ENCODE assay signal across 13 cellular contexts in genomic region chr1:109929588-109930251, GRCh38. TPM values are rescaled to one million over a fixed set of nuclear protein-coding genes. Genes with fewer than 3 reads are reported as not detected.
DNase-seq lines count a peak whose midpoint lies in the region; ATAC-seq and TF ChIP-seq lines count a peak whose summit lies in the region.
"Had no signal": no experiment of that assay in that cellular context is flagged by ENCODE, and none has a peak within 500 bp of the region (broad histone marks: within the 10 kb centered on the region; RNA-seq: fewer than 3 reads in every experiment).

No MANE protein-coding gene starts in this region.

- no peak for TF ChIP-seq RAD21 in IMR-90 (IDR thresholded peaks at IDR 0.05; ENCODE audit: low read length)

- dilution Hi-C loops in IMR-90 (cut with HindIII; ENCODE audit: low sequenced_read_pairs, unreplicated experiment): no loop called here
- dilution Hi-C loops in mammary epithelial cell (cut with HindIII; ENCODE audit: low sequenced_read_pairs): loop anchor here (5.0 kb wide), 1 partner anchor 93 kb away; no protein-coding TSS in a partner anchor

- intact Hi-C loops in IMR-90 (cut with micrococcal nuclease) (loop anchor here (5.0 kb wide), 1 partner anchor 53 kb away; the partner anchor contains the start of gene AHCYL1), mammary epithelial cell (cut with micrococcal nuclease) (loop anchor here (2.0 to 5.0 kb wide), 2 partner anchors 33 to 51 kb away; no protein-coding TSS in a partner anchor), CD14-positive monocyte (cut with micrococcal nuclease) (no loop called here)

- H3K4me1 ChIP-seq in IMR-90 (ENCODE audit: control insufficient read depth, insufficient read depth, low read length): peaks cover 23% of the 10 kb centered on the region
- peaks cover 49% of the 10 kb centered on the region for H3K4me1 ChIP-seq in mammary epithelial cell (ENCODE audit: insufficient read depth, low read length)
- H3K4me1 ChIP-seq in subcutaneous abdominal adipose tissue (ENCODE audit: control insufficient read depth in 5 of 5, insufficient read depth in 5 of 5, low read length in 5 of 5): peaks cover 34 to 73% (median 65%) of the 10 kb centered on the region in 5 donors

- peaks cover 4 to 36% of the 10 kb centered on the region in 2 experiments; a peak in 3 of 4 replicates for H3K79me1 ChIP-seq in IMR-90 (ENCODE audit: low read depth in 1 of 2, low read length in 2 of 2)

- H3K36me3 ChIP-seq in IMR-90 (ENCODE audit: control insufficient read depth, insufficient read depth, low read length): peaks cover 50% of the 10 kb centered on the region
- no peaks in the 10 kb centered on the region for H3K36me3 ChIP-seq in mammary epithelial cell (ENCODE audit: insufficient read depth, low read length)
- H3K36me3 ChIP-seq in subcutaneous abdominal adipose tissue (ENCODE audit: control insufficient read depth in 5 of 5, insufficient read depth in 5 of 5, low read length in 5 of 5): peaks cover 4 to 58% (median 43%) of the 10 kb centered on the region in 5 donors

- POLR2A ChIA-PET in IMR-90 (lab: Charles Lee; ENCODE audit: unreplicated experiment): no interaction called here

- H3K56ac ChIP-seq in IMR-90 (ENCODE audit: extremely low read depth, insufficient read depth, low read length): no peak overlapping the region

- H3K4me3 Mint-ChIP-seq in nephron: no peak overlapping the region
- no peak overlapping the region for H3K4me3 Mint-ChIP-seq in CD14-positive monocyte
- H3K4me3 Mint-ChIP-seq: activated CD4-positive, alpha-beta T cell treated with anti-CD3 and anti-CD28 coated beads for 36 hours had no signal

- H2BK5ac ChIP-seq in IMR-90 (ENCODE audit: low read depth, low read length, poor library complexity, severe bottlenecking): no peak overlapping the region

- no peak overlapping the region for H4K5ac ChIP-seq in IMR-90 (ENCODE audit: low read depth, low read length)

- H3K14ac ChIP-seq in IMR-90 (replicated peaks; ENCODE audit: low read depth, low read length): no peak overlapping the region

- no peak overlapping the region for H2BK20ac ChIP-seq in IMR-90 (ENCODE audit: low read depth, low read length)

- no peak overlapping the region for H3K4me3 ChIP-seq in IMR-90 (ENCODE audit: insufficient read depth, low read depth, low read length)
- H3K4me3 ChIP-seq in mammary epithelial cell (replicated peaks in 1 of 3; ENCODE audit: insufficient read depth in 1 of 3, low read depth in 2 of 3, low read length in 3 of 3): no peak overlapping the region
- H3K4me3 ChIP-seq in subcutaneous abdominal adipose tissue (ENCODE audit: low read depth in 1 of 5, low read length in 5 of 5): no peak overlapping the region

- H3K27ac ChIP-seq in IMR-90 (ENCODE audit: insufficient read depth, low read length): 0 out of 2 replicates have a peak overlapping the region, but pooled peaks have one; percentile 4
- H3K27ac ChIP-seq in mammary epithelial cell (ENCODE audit: insufficient read depth, low read depth, low read length): no peak overlapping the region
- H3K27ac ChIP-seq in subcutaneous abdominal adipose tissue (ENCODE audit: low read depth, low read length): peak overlapping the region; percentile 88

- H4K91ac ChIP-seq in IMR-90 (ENCODE audit: insufficient read depth, low read depth, low read length): no peak overlapping the region

- DNase-seq in IMR-90 (no peak), mammary epithelial cell (no peak), DMS153 (lab: John Stamatoyannopoulos, UW) (no peak), CD14-positive monocyte (ENCODE audit: low spot score) (no peak), NCI-H2107 treated with DMSO at 0.1 percent for 48 hours (lab: John Stamatoyannopoulos, UW; ENCODE audit: unreplicated experiment) (no peak)
- DNase-seq: activated CD4-positive, alpha-beta T cell treated with anti-CD3 and anti-CD28 coated beads for 36 hours; NCI-H1092 treated with DMSO at 0.1 percent for 48 hours; NCI-H345; T-helper 1 cell had no signal

- H2AK5ac ChIP-seq in IMR-90 (ENCODE audit: low read depth, low read length): peak overlapping the region; percentile 44; the same call in 1 of the 2 replicates

- H2BK15ac ChIP-seq in IMR-90 (ENCODE audit: low read depth, low read length): no peak overlapping the region

- H3K9ac ChIP-seq in IMR-90 (ENCODE audit: low read depth, low read length): no peak overlapping the region
- no peak overlapping the region for H3K9ac ChIP-seq in mammary epithelial cell (ENCODE audit: insufficient read depth, low read length)
- peak overlapping the region in 3 of 5 donors; percentile 15 to 49 (median 38) for H3K9ac ChIP-seq in subcutaneous abdominal adipose tissue (ENCODE audit: low read length in 5 of 5)

- in situ Hi-C loops in IMR-90 (cut with MboI; ENCODE audit: low sequenced_read_pairs) (no loop called here), mammary epithelial cell (cut with MboI; ENCODE audit: low sequenced_read_pairs in 2 of 2) (no loop called here)

- peak overlapping the region; percentile 51 to 98 (median 95) for H3K27ac Mint-ChIP-seq in nephron
- H3K27ac Mint-ChIP-seq in CD14-positive monocyte: peak overlapping the region in 1 of 7 donors; percentile 46
- H3K27ac Mint-ChIP-seq: activated CD4-positive, alpha-beta T cell treated with anti-CD3 and anti-CD28 coated beads for 36 hours had no signal

- no peaks in the 10 kb centered on the region for H3K9me3 ChIP-seq in IMR-90 (ENCODE audit: control insufficient read depth, insufficient read depth, low read length)
- no peaks in the 10 kb centered on the region for H3K9me3 ChIP-seq in mammary epithelial cell (replicated peaks; ENCODE audit: insufficient read depth, low read length)
- no peaks in the 10 kb centered on the region for H3K9me3 ChIP-seq in subcutaneous abdominal adipose tissue (ENCODE audit: control insufficient read depth in 5 of 5, low read length in 5 of 5)

- H3K36me3 Mint-ChIP-seq in nephron (ENCODE audit: low read depth) (peaks cover 26% of the 10 kb centered on the region), CD14-positive monocyte (no peaks in the 10 kb centered on the region)

- TF ChIP-seq POLR2A in IMR-90 (IDR thresholded peaks at IDR 0.05; ENCODE audit: low read depth, low read length): no peak

- H3K79me2 ChIP-seq in mammary epithelial cell (ENCODE audit: insufficient read depth, low read length): no peaks in the 10 kb centered on the region

- peaks cover 17% of the 10 kb centered on the region for H3K9me1 ChIP-seq in IMR-90 (ENCODE audit: insufficient read depth, low read length)

- no peak overlapping the region for H3K23ac ChIP-seq in IMR-90 (ENCODE audit: low read depth, low read length)

- CTCF ChIA-PET in IMR-90 (lab: Yijun Ruan, JAX): interaction anchor here (0.6 to 1.8 kb wide), 3 partner anchors 20 to 54 kb away, joined by 3 to 4 read pairs (median 3); no protein-coding TSS in a partner anchor
- CTCF ChIA-PET in mammary epithelial cell (lab: Charles Lee; ENCODE audit: low non-redundant PET): no interaction called here

- H4K20me1 ChIP-seq in IMR-90 (ENCODE audit: insufficient read depth, low read length): peaks cover 7% of the 10 kb centered on the region; the same call in 1 of the 2 replicates
- H4K20me1 ChIP-seq in mammary epithelial cell (ENCODE audit: insufficient read depth, low read length): no peaks in the 10 kb centered on the region

- H2AK9ac ChIP-seq in IMR-90 (replicated peaks; ENCODE audit: low read depth, low read length, poor library complexity): no peak overlapping the region

- H3K9me3 Mint-ChIP-seq in nephron (no peaks in the 10 kb centered on the region), CD14-positive monocyte (peaks cover 0 to 3% (median 2%) of the 10 kb centered on the region in 7 donors)

- no peak for TF ChIP-seq CTCF in IMR-90 (conservative IDR thresholded peaks at IDR 0.05; ENCODE audit: low read depth, low read length)
- no peak for TF ChIP-seq CTCF in mammary epithelial cell (conservative IDR thresholded peaks at IDR 0.05 in 1 of 2, IDR thresholded peaks at IDR 0.05 in 1 of 2; ENCODE audit: extremely low read depth in 1 of 2, insufficient read depth in 1 of 2, low read depth in 1 of 2, low read length in 2 of 2)
- no peak for TF ChIP-seq CTCF in nephron (IDR thresholded peaks at IDR 0.05; ENCODE audit: unreplicated experiment in 3 of 3)
- no peak for TF ChIP-seq CTCF in CD14-positive monocyte (IDR thresholded peaks at IDR 0.05)

- H3K18ac ChIP-seq in IMR-90 (ENCODE audit: low read depth, low read length): no peak overlapping the region

- no peak overlapping the region for H3K4ac ChIP-seq in IMR-90 (ENCODE audit: low read depth, low read length)

- H2AFZ ChIP-seq in IMR-90 (replicated peaks; ENCODE audit: low read length, poor library complexity) (no peak overlapping the region), mammary epithelial cell (ENCODE audit: low read depth, low read length) (peak overlapping the region; percentile 19)

- BruUV-seq in IMR-90 (replicated peaks; lab: Mats Ljungman, UMichigan): no TSS peak
- no TSS peak for BruUV-seq in mammary epithelial cell (replicated peaks; lab: Mats Ljungman, UMichigan)

- H2BK120ac ChIP-seq in IMR-90 (ENCODE audit: low read depth, low read length): no peak overlapping the region

- no peak overlapping the region; a peak in 1 of 4 replicates for H4K8ac ChIP-seq in IMR-90 (ENCODE audit: low read depth in 2 of 2, low read length in 2 of 2)

- no peak overlapping the region for H3K4me2 ChIP-seq in IMR-90 (ENCODE audit: low read depth, low read length)
- peak overlapping the region; percentile 62 for H3K4me2 ChIP-seq in mammary epithelial cell (ENCODE audit: insufficient read depth, low read depth, low read length)

- H3K27me3 Mint-ChIP-seq in nephron (ENCODE audit: low read depth): no peaks in the 10 kb centered on the region
- peaks cover 2 to 10% (median 9%) of the 10 kb centered on the region in 3 donors for H3K27me3 Mint-ChIP-seq in CD14-positive monocyte (ENCODE audit: low read depth in 3 of 3)
- H3K27me3 Mint-ChIP-seq: activated CD4-positive, alpha-beta T cell treated with anti-CD3 and anti-CD28 coated beads for 36 hours had no signal

- ATAC-seq in IMR-90 (ENCODE audit: low read depth) (no peak), GM21528 (IDR thresholded peaks at IDR 0.05; ENCODE audit: low FRiP score, unreplicated experiment) (no peak)
- ATAC-seq: activated CD4-positive, alpha-beta T cell treated with anti-CD3 and anti-CD28 coated beads for 36 hours; right cardiac atrium had no signal

- H3K27me3 ChIP-seq in IMR-90 (ENCODE audit: control insufficient read depth, insufficient read depth, low read length) (no peaks in the 10 kb centered on the region), mammary epithelial cell (ENCODE audit: insufficient read depth, low read length) (no peaks in the 10 kb centered on the region), subcutaneous abdominal adipose tissue (ENCODE audit: control insufficient read depth in 5 of 5, insufficient read depth in 4 of 5, low read length in 5 of 5) (peaks cover 0 to 6% (median 0%) of the 10 kb centered on the region in 5 donors)

- H3K4me1 Mint-ChIP-seq in nephron: peaks cover 50% of the 10 kb centered on the region
- peaks cover 14% of the 10 kb centered on the region for H3K4me1 Mint-ChIP-seq in CD14-positive monocyte

- no CpG with 5 or more reads among the region's 11 CpGs for whole genome bisulfite sequencing in IMR-90 (ENCODE audit: extremely low coverage in 2 of 2, insufficient read length in 1 of 2), 2 experiments
- 80% methylated on average over 4 of the region's 11 CpGs for WGBS in mammary epithelial cell (ENCODE audit: low coverage, missing lambda C conversion rate)

RNA-seq across cellular contexts. Expression of gene CSF1, which starts 19.1 kb away (rescaled TPM):
- total RNA-seq in IMR-90 (2012; rRNA removed) (9.4 and 14.3 TPM in 2 replicates), mammary epithelial cell (10 to 100 TPM in 1 of 2 donors, 1 to 10 TPM in 1; 5.6 to 29.5 TPM)
- polyA plus RNA-seq in IMR-90 (2012; rRNA removed) (22.0 and 25.6 TPM in 2 replicates), mammary epithelial cell (9.9 TPM), CD14-positive monocyte (under 1 TPM; 0.11 to 0.38 TPM)
- 19.2 and 30.9 TPM in 2 replicates for polyA plus RNA-seq in IMR-90 (2012; cell fraction: cytosol; rRNA removed)
- polyA plus RNA-seq in IMR-90 (2012; cell fraction: nucleus; rRNA removed; ENCODE audit: low replicate concordance): 26.9 and 32.7 TPM in 2 replicates
- polyA minus RNA-seq in mammary epithelial cell: 7.5 TPM

RNA-seq across cellular contexts. Expression of gene AHCYL1, which starts 54.8 kb away (rescaled TPM):
- total RNA-seq in IMR-90 (2012; rRNA removed): 73.9 and 76.0 TPM in 2 replicates
- polyA plus RNA-seq in IMR-90 (2012; rRNA removed): 63.9 and 75.1 TPM in 2 replicates
- polyA plus RNA-seq in IMR-90 (2012; cell fraction: cytosol; rRNA removed): 25.3 and 33.6 TPM in 2 replicates
- polyA plus RNA-seq in IMR-90 (2012; cell fraction: nucleus; rRNA removed; ENCODE audit: low replicate concordance): 45.6 and 132 TPM in 2 replicates
- total RNA-seq in mammary epithelial cell: 10 to 100 TPM; 71.2 to 72.2 TPM
- polyA plus RNA-seq in mammary epithelial cell: 64.7 TPM
- polyA minus RNA-seq in mammary epithelial cell: 84.7 TPM
- 10 to 100 TPM; 48.8 to 63.9 TPM for polyA plus RNA-seq in CD14-positive monocyte

Comparison
In these comparisons a context has a peak if more than half of its experiments do, and no peak if none do; other contexts are left out.
1. H3K9ac ChIP-seq: peak in subcutaneous abdominal adipose tissue (3 of 5); none in IMR-90 (single experiment) and mammary epithelial cell (single experiment).
2. intact Hi-C loops: an anchor here in IMR-90 (5.0 kb wide) and mammary epithelial cell (2.0 to 5.0 kb wide); none called in CD14-positive monocyte.